In the genomic region with DNA sequence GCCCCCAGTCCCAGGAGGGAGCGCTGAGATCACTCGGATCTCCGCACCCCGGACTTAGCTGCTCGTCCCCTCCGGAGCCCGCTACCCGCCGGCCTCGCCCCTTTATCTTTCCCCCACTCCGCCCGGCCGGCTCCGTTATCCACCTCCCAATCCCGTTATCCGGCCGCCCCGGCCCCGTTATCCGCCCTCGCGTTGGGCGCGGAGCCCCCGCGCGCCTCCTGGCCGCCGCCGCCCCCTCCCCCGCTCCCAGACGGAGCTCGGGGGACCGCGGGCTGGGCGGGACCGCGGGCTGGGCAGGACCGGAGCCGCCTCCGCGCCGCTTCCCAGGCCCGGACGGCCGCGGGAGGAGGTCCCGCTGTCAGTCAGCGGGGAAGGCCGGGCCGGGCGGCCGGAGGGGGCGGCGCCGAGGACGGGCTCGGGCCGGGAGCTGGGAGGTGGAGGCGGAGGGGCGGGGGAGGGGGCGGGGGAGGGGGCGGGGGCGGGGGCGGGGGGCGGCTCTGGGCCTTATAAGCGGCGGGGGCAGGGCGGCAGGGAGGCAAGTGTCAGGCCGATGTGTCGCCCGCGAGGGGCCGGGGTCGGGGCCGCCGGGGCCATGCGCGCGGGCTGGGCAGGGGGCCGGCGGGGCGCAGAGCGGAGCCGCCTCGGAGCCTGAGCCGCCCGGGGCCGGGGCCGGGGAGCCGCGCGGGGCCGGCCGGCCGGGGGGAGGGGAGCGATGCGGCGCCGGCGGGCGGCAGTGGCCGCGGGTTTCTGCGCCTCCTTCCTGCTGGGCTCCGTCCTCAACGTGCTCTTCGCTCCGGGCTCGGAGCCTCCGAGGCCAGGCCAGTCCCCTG, we compare ENCODE assay signal across 8 cellular contexts. TPM values are rescaled to one million over a fixed set of nuclear protein-coding genes. Genes with fewer than 3 reads are reported as not detected.
DNase-seq lines count a peak whose midpoint lies in the region; ATAC-seq, FAIRE-seq and TF ChIP-seq lines count a peak whose summit lies in the region.

A gene with protein sequence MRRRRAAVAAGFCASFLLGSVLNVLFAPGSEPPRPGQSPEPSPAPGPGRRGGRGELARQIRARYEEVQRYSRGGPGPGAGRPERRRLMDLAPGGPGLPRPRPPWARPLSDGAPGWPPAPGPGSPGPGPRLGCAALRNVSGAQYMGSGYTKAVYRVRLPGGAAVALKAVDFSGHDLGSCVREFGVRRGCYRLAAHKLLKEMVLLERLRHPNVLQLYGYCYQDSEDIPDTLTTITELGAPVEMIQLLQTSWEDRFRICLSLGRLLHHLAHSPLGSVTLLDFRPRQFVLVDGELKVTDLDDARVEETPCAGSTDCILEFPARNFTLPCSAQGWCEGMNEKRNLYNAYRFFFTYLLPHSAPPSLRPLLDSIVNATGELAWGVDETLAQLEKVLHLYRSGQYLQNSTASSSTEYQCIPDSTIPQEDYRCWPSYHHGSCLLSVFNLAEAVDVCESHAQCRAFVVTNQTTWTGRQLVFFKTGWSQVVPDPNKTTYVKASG (plus strand): TSS at position 534 of the 830 bp plus-strand sequence. CDS start 179 bp downstream, at position 713.

- H3K79me2 ChIP-seq in astrocyte (ENCODE audit: insufficient read depth, low read length): peaks cover 31% of the 10 kb centered on the region
- H3K79me2 ChIP-seq in parathyroid adenoma: peaks cover 6% of the 10 kb centered on the region

- H2AFZ ChIP-seq in astrocyte (ENCODE audit: low read depth, low read length) (peak within 1 kb of the TSS; percentile 85), parathyroid adenoma (peak within 1 kb of the TSS; percentile 90)

- peak within 1 kb of the TSS; percentile 86 for H3K27ac Mint-ChIP-seq in astrocyte (ENCODE audit: unreplicated experiment)

- peaks cover 10% of the 10 kb centered on the region for H3K4me1 Mint-ChIP-seq in astrocyte (ENCODE audit: low read depth, unreplicated experiment)

- peaks cover 37% of the 10 kb centered on the region for H4K20me1 ChIP-seq in astrocyte (ENCODE audit: insufficient read depth, low read length)

- peak within 1 kb of the TSS; percentile 82 for H3K9ac ChIP-seq in astrocyte (ENCODE audit: low read length)
- H3K9ac ChIP-seq in parathyroid adenoma: no peak within 1 kb of the TSS

- H3K36me3 ChIP-seq in astrocyte (ENCODE audit: insufficient read depth, low read length) (no peaks in the 10 kb centered on the region), right atrium auricular region (no peaks in the 10 kb centered on the region), parathyroid adenoma (ENCODE audit: control insufficient read depth, insufficient read depth, low read length) (no peaks in the 10 kb centered on the region)

- no peaks in the 10 kb centered on the region for H3K9me3 Mint-ChIP-seq in astrocyte (ENCODE audit: unreplicated experiment)

- H3K4me3 ChIP-seq in astrocyte (ENCODE audit: insufficient read depth, low read depth, low read length) (peak within 1 kb of the TSS; percentile 70), right atrium auricular region (peak within 1 kb of the TSS; percentile 81 to 88), parathyroid adenoma (ENCODE audit: low read depth, low read length) (peak within 1 kb of the TSS; percentile 63)

- FAIRE-seq in astrocyte (lab: Jason Lieb, UNC): no peak

- TF ChIP-seq CTCF in astrocyte (IDR thresholded peaks at IDR 0.05; ENCODE audit: insufficient read depth, low read depth, low read length): no peak
- no peak for TF ChIP-seq CTCF in right atrium auricular region (IDR thresholded peaks at IDR 0.05)
- no peak for TF ChIP-seq CTCF in parathyroid adenoma (IDR thresholded peaks at IDR 0.05)

- peak within 1 kb of the TSS; percentile 88 for H3K4me3 Mint-ChIP-seq in astrocyte (ENCODE audit: unreplicated experiment)

- H3K4me1 ChIP-seq in astrocyte (ENCODE audit: insufficient read depth, low read length) (peaks cover 26% of the 10 kb centered on the region), right atrium auricular region (peaks cover 0 to 46% of the 10 kb centered on the region in 2 donors), parathyroid adenoma (peaks cover 6% of the 10 kb centered on the region)

- DNase-seq in activated CD4-positive, CD25-positive, alpha-beta regulatory T cell (lab: John Stamatoyannopoulos, UW): no peak
- DNase-seq in NCI-H69 (lab: John Stamatoyannopoulos, UW): peak; percentile 67
- DNase-seq in astrocyte (ENCODE audit: low read depth): peak; percentile 61
- peak; percentile 78 for DNase-seq in right atrium auricular region (ENCODE audit: low spot score)
- DNase-seq in COR-L47 (lab: John Stamatoyannopoulos, UW): no peak

- H3K27me3 Mint-ChIP-seq in astrocyte (ENCODE audit: low read depth, unreplicated experiment): peaks cover 12% of the 10 kb centered on the region

- H3K9me3 ChIP-seq in astrocyte (ENCODE audit: insufficient read depth, low read depth, low read length) (no peaks in the 10 kb centered on the region), right atrium auricular region (no peaks in the 10 kb centered on the region), parathyroid adenoma (ENCODE audit: control insufficient read depth, low read length) (no peaks in the 10 kb centered on the region)

- H3K36me3 Mint-ChIP-seq in astrocyte (ENCODE audit: low read depth, unreplicated experiment): peaks cover 5% of the 10 kb centered on the region

- peak; percentile 17 to 39 for ATAC-seq in activated CD4-positive, CD25-positive, alpha-beta regulatory T cell treated with anti-CD3 and anti-CD28 coated beads, Interleukin-2, amount 50 U/mL, for 24 hours
- peak; percentile 55 for ATAC-seq in HG02623 (IDR thresholded peaks at IDR 0.05; ENCODE audit: unreplicated experiment)

- H3K27me3 ChIP-seq in astrocyte (ENCODE audit: insufficient read depth, low read length) (peaks cover 5% of the 10 kb centered on the region), right atrium auricular region (no peaks in the 10 kb centered on the region), parathyroid adenoma (ENCODE audit: control insufficient read depth, insufficient read depth, low read length) (no peaks in the 10 kb centered on the region)

- H3K4me2 ChIP-seq in astrocyte (ENCODE audit: low read length): peak within 1 kb of the TSS; percentile 95
- peak within 1 kb of the TSS; percentile 87 for H3K4me2 ChIP-seq in parathyroid adenoma (ENCODE audit: low read length)

- peak within 1 kb of the TSS; percentile 26 for H3K27ac ChIP-seq in astrocyte (ENCODE audit: low read depth, low read length)
- peak within 1 kb of the TSS; percentile 94 to 96 for H3K27ac ChIP-seq in right atrium auricular region
- H3K27ac ChIP-seq in parathyroid adenoma: no peak within 1 kb of the TSS

RNA-seq across cellular contexts. Expression of the gene that starts here (rescaled TPM):
- total RNA-seq in astrocyte (6.9 and 9.7 TPM in 2 replicates), right atrium auricular region (100 to 1,000 TPM in 1 of 2 donors, 10 to 100 TPM in 1; 66.0 to 128 TPM)

Comparison
In these comparisons a context has a peak if more than half of its experiments do, and no peak if none do; other contexts are left out.
1. DNase-seq: peak in NCI-H69 (single experiment), astrocyte (single experiment) and right atrium auricular region (single experiment); none in activated CD4-positive, CD25-positive, alpha-beta regulatory T cell (0 of 4) and COR-L47 (single experiment).
2. Peak in every context shown above with its lines, with median percentiles within 50 percentile points of each other: H3K4me3 ChIP-seq.